18 cellular contexts compared by ENCODE assay signal in the genomic region with DNA sequence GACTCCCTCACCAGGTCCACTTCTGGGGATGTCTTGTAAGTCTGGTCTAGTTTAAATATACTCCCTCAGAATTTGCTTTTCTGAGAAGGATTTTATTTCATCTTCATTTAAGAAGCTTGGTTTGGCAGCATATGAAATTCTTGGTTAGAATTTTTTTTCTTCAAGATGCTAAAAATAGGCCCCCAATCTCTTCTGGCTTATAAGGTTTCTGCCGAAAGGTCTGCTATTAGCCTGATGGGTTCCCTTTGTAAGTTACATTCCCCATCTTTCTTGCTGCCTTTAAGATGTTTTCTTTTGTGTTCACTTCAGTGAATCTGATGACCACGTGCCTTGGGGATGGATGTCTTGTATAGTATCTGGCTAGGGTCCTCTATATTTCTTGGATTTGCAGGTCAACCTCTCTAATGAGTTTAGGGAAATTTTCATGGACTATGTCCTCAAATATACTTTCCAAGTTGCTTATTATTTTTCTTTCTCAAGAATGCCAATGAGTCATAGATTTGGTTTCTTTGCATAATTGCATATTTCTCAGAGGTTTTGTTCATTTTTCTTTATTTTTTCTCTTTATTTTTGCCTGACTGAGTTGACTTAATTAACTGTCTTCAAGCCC. TPM values are rescaled to one million over a fixed set of nuclear protein-coding genes. Genes with fewer than 3 reads are reported as not detected.
"Had no signal": no experiment of that assay in that cellular context is flagged by ENCODE, and none has a peak within 500 bp of the region (broad histone marks: within the 10 kb centered on the region; RNA-seq: fewer than 3 reads in every experiment).

No MANE protein-coding gene starts in this region.

- H3K4me1 ChIP-seq: prostate gland had no signal

- H3K4me3 ChIP-seq: gastrocnemius medialis, lower lobe of right lung, prostate gland, skin epidermis, upper lobe of right lung had no signal

- DNase-seq: activated CD4-positive, alpha-beta memory T cell treated with anti-CD3 and anti-CD28 coated beads, Interleukin-2, amount 10 ng/mL, durations not matched to agents 7 days and 5 days; activated CD4-positive, alpha-beta T cell treated with anti-CD3 and anti-CD28 coated beads for 4 hours; activated naive CD4-positive, alpha-beta T cell treated with anti-CD3 and anti-CD28 coated beads, Interleukin-2, amount 50 U/mL, for 16 hours; activated T-cell treated with anti-CD3 and anti-CD28 coated beads, Interleukin-2, amount 50 U/mL, for 24 hours; amniotic stem cell; gastrocnemius medialis; left colon; lower lobe of right lung; right cardiac atrium; stimulated activated CD4-positive, alpha-beta T cell treated with anti-CD3 and anti-CD28 coated beads, Interleukin-15, amount 100 ng/mL, for 24 hours; stimulated activated CD4-positive, alpha-beta T cell treated with anti-CD3 and anti-CD28 coated beads, Interleukin-4, amount 100 ng/mL, for 4 hours; stimulated activated CD8-positive, alpha-beta memory T cell treated with anti-CD3 and anti-CD28 coated beads, Interleukin-4, amount 100 ng/mL, for 48 hours; stimulated activated naive CD8-positive, alpha-beta T cell treated with anti-CD3 and anti-CD28 coated beads, Interleukin-15, Interleukin-2, amounts not matched to agents 100 U/mL and 50 U/mL, for 24 hours; T-helper 17 cell; upper lobe of right lung had no signal

- ATAC-seq: gastrocnemius medialis; left colon; lower lobe of right lung; right cardiac atrium; stimulated activated naive CD8-positive, alpha-beta T cell treated with anti-CD3 and anti-CD28 coated beads, Interleukin-15, Interleukin-2, amounts not matched to agents 100 U/mL and 50 U/mL, for 24 hours; T-helper 17 cell; upper lobe of right lung; WTC11 had no signal

- H3K27me3 ChIP-seq: gastrocnemius medialis, upper lobe of right lung had no signal

- H3K36me3 ChIP-seq: gastrocnemius medialis, lower lobe of right lung, prostate gland, upper lobe of right lung had no signal

- H3K27ac ChIP-seq: gastrocnemius medialis, lower lobe of right lung, prostate gland, skin epidermis, upper lobe of right lung had no signal

- H3K9me3 ChIP-seq: gastrocnemius medialis, prostate gland, upper lobe of right lung had no signal

RNA-seq across cellular contexts. Expression of a gene that starts 19.4 kb away (rescaled TPM):
- total RNA-seq: left colon had no signal
